Comparison of ENCODE assay signal across 16 cellular contexts in the genomic region with DNA sequence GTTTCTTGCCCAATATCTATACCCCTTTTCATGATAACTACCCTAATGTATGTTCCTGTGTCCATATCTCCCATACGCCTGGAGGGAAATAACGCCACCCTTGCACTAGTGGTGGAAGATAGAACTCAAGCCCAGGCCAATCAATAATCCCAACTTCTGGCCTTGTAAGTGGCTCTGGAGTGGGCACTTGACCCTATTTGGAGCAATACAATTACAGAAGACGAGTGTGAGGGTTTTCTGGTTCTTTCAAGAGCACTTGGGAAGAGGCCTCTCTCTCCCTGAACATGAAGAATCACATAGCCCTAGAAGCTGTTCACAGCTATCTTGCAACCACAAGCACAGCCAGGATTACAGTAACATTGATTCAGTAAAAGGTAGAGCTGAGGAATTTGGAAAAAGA.
"Had no signal": no experiment of that assay in that cellular context is flagged by ENCODE, and none has a peak within 500 bp of the region (broad histone marks: within the 10 kb centered on the region; RNA-seq: fewer than 3 reads in every experiment).

No MANE protein-coding gene starts in this region.

- DNase-seq: activated effector memory CD4-positive, alpha-beta T cell treated with Interleukin-2 at 50 U/mL for 16 hours; activated naive CD4-positive, alpha-beta T cell treated with anti-CD3 and anti-CD28 coated beads, Interleukin-2, amount 50 U/mL, for 16 hours; activated T-cell treated with anti-CD3 and anti-CD28 coated beads, Interleukin-2, amount 50 U/mL, for 24 hours; adrenal gland; hippocampal formation; kidney; left ventricle myocardium inferior; naive thymus-derived CD8-positive, alpha-beta T cell; posterior cingulate gyrus; stimulated activated CD4-positive, alpha-beta T cell treated with anti-CD3 and anti-CD28 coated beads, Interleukin-2, amount 100 ng/mL, for 48 hours; tibial artery had no signal

- H3K4me1 Mint-ChIP-seq: memory B cell; naive thymus-derived CD8-positive, alpha-beta T cell; stimulated activated memory B cell treated with anti-CD40 and anti-IgM and Interleukin-4, amounts not matched to agents 10 μg/mL and 1 μg/mL and 100 μg/mL, for 72 hours had no signal

- H3K27ac Mint-ChIP-seq: activated T-cell treated with anti-CD3 and anti-CD28 coated beads, Interleukin-2, amount 50 U/mL, for 24 hours; memory B cell; naive thymus-derived CD8-positive, alpha-beta T cell; stimulated activated memory B cell treated with anti-CD40 and anti-IgM and Interleukin-4, amounts not matched to agents 10 μg/mL and 1 μg/mL and 100 μg/mL, for 72 hours; T-helper 2 cell treated with Interferon-gamma antibody and Interleukin-4, amounts not matched to agents 5 μg/mL and 100 μg/mL, for 36 hours had no signal

- H3K27me3 ChIP-seq: adrenal gland, neutrophil, tibial artery had no signal

- H3K4me1 ChIP-seq: adrenal gland, left ventricle myocardium inferior, tibial artery had no signal

- ATAC-seq: esophagus mucosa; naive thymus-derived CD8-positive, alpha-beta T cell; stimulated activated memory B cell treated with anti-CD40 and anti-IgM and Interleukin-4, amounts not matched to agents 10 μg/mL and 1 μg/mL and 100 μg/mL, for 72 hours had no signal

- H3K9me3 ChIP-seq: adrenal gland, left ventricle myocardium inferior, neutrophil, tibial artery had no signal

- H3K27ac ChIP-seq: adrenal gland, left ventricle myocardium inferior, neutrophil, tibial artery had no signal

- H3K36me3 ChIP-seq: adrenal gland, left ventricle myocardium inferior, neutrophil, tibial artery had no signal

- H3K4me3 ChIP-seq: adrenal gland, left ventricle myocardium inferior, tibial artery had no signal

- H3K4me3 Mint-ChIP-seq: activated T-cell treated with anti-CD3 and anti-CD28 coated beads, Interleukin-2, amount 50 U/mL, for 24 hours; memory B cell; naive thymus-derived CD8-positive, alpha-beta T cell; stimulated activated memory B cell treated with anti-CD40 and anti-IgM and Interleukin-4, amounts not matched to agents 10 μg/mL and 1 μg/mL and 100 μg/mL, for 72 hours; T-helper 2 cell treated with Interferon-gamma antibody and Interleukin-4, amounts not matched to agents 5 μg/mL and 100 μg/mL, for 36 hours had no signal

- H3K36me3 Mint-ChIP-seq: memory B cell; naive thymus-derived CD8-positive, alpha-beta T cell; stimulated activated memory B cell treated with anti-CD40 and anti-IgM and Interleukin-4, amounts not matched to agents 10 μg/mL and 1 μg/mL and 100 μg/mL, for 72 hours had no signal

- H3K9me3 Mint-ChIP-seq: activated T-cell treated with anti-CD3 and anti-CD28 coated beads, Interleukin-2, amount 50 U/mL, for 24 hours; stimulated activated memory B cell treated with anti-CD40 and anti-IgM and Interleukin-4, amounts not matched to agents 10 μg/mL and 1 μg/mL and 100 μg/mL, for 72 hours; T-helper 2 cell treated with Interferon-gamma antibody and Interleukin-4, amounts not matched to agents 5 μg/mL and 100 μg/mL, for 36 hours had no signal
